18 cellular contexts compared by ENCODE assay signal in genomic region chr3:124428372-124429128, GRCh38.
DNase-seq lines count a peak whose midpoint lies in the region; ATAC-seq and TF ChIP-seq lines count a peak whose summit lies in the region.
"Had no signal": no experiment of that assay in that cellular context is flagged by ENCODE, and none has a peak within 500 bp of the region (broad histone marks: within the 10 kb centered on the region; RNA-seq: fewer than 3 reads in every experiment).

No MANE protein-coding gene starts in this region.

- peak; percentile 16 for DNase-seq in NCI-H446 treated with DMSO at 0.1 percent for 48 hours (lab: John Stamatoyannopoulos, UW)
- no peak for DNase-seq in NCI-H446 (lab: John Stamatoyannopoulos, UW)
- peak; percentile 3 to 17 for DNase-seq in fibroblast of lung (ENCODE audit: low read depth in 2 of 2)
- DNase-seq in WERI-Rb-1, result no peak
- DNase-seq in stimulated activated CD4-positive, alpha-beta T cell treated with anti-CD3 and anti-CD28 coated beads, Interleukin-4, amount 100 ng/mL, for 24 hours, result no peak
- DNase-seq in HuH-7 (ENCODE audit: low spot score), result no peak
- DNase-seq: activated CD8-positive, alpha-beta memory T cell treated with anti-CD3 and anti-CD28 coated beads for 24 hours; activated naive CD4-positive, alpha-beta T cell; activated T-cell treated with anti-CD3 and anti-CD28 coated beads, Interleukin-2, amount 50 U/mL, for 4 hours; amniotic stem cell; BE2C; caudate nucleus; hypothalamus; posterior cingulate gyrus; sigmoid colon had no signal

- TF ChIP-seq CTCF in VCaP (conservative IDR thresholded peaks at IDR 0.05), result no peak
- TF ChIP-seq CTCF in fibroblast of lung (conservative IDR thresholded peaks at IDR 0.05 in 1 of 2, IDR thresholded peaks at IDR 0.05 in 1 of 2; ENCODE audit: low read depth in 1 of 2, low read length in 2 of 2), result no peak
- TF ChIP-seq CTCF in WERI-Rb-1 (IDR thresholded peaks at IDR 0.05; ENCODE audit: low read depth, low read length), result no peak

- H3K9me3 ChIP-seq in fibroblast of lung (ENCODE audit: control insufficient read depth, insufficient read depth, low read depth, low read length), result no peaks in the 10 kb centered on the region
- no peaks in the 10 kb centered on the region for H3K9me3 ChIP-seq in WERI-Rb-1 (ENCODE audit: severe bottlenecking)
- H3K9me3 ChIP-seq: BE2C, sigmoid colon, suprapubic skin had no signal

- no peak overlapping the region for H3K4me3 ChIP-seq in fibroblast of lung (replicated peaks in 1 of 4; ENCODE audit: control extremely low read depth in 1 of 4, insufficient read depth in 1 of 4, low read depth in 3 of 4, low read length in 4 of 4)
- H3K4me3 ChIP-seq in WERI-Rb-1 (ENCODE audit: low read depth, low read length), result no peak overlapping the region
- H3K4me3 ChIP-seq: sigmoid colon, suprapubic skin had no signal

- no peak overlapping the region for H3K9ac ChIP-seq in fibroblast of lung (ENCODE audit: insufficient read depth, low read length)

- 0 out of 2 replicates have a peak overlapping the region, but pooled peaks have one; percentile 4 for H3K27ac ChIP-seq in VCaP
- H3K27ac ChIP-seq in fibroblast of lung (ENCODE audit: insufficient read depth, low read length), result no peak overlapping the region
- no peak overlapping the region for H3K27ac ChIP-seq in WERI-Rb-1
- H3K27ac ChIP-seq: sigmoid colon, suprapubic skin had no signal

- H3K36me3 ChIP-seq in fibroblast of lung (ENCODE audit: control insufficient read depth, insufficient read depth, low read length) (no peaks in the 10 kb centered on the region), WERI-Rb-1 (peaks cover 21% of the 10 kb centered on the region)
- H3K36me3 ChIP-seq: sigmoid colon, suprapubic skin had no signal

- H3K4me1 ChIP-seq in fibroblast of lung (ENCODE audit: control insufficient read depth, extremely low read depth, insufficient read depth, low read length), result no peaks in the 10 kb centered on the region
- H3K4me1 ChIP-seq: sigmoid colon had no signal

- H4K20me1 ChIP-seq in fibroblast of lung (ENCODE audit: control insufficient read depth, extremely low read depth, insufficient read depth, low read length), result peaks cover 1% of the 10 kb centered on the region

- ATAC-seq in GM19351 (IDR thresholded peaks at IDR 0.05; ENCODE audit: unreplicated experiment), result no peak
- ATAC-seq: activated T-cell treated with anti-CD3 and anti-CD28 coated beads, Interleukin-2, amount 50 U/mL, for 4 hours had no signal

- no peak overlapping the region for H2AFZ ChIP-seq in fibroblast of lung (ENCODE audit: low read length)

- H3K4me2 ChIP-seq in fibroblast of lung (ENCODE audit: extremely low read depth, insufficient read depth, low read length), result no peak overlapping the region

- H3K27me3 ChIP-seq in fibroblast of lung (ENCODE audit: control insufficient read depth, insufficient read depth, low read length) (no peaks in the 10 kb centered on the region), WERI-Rb-1 (ENCODE audit: insufficient read depth, low read depth, severe bottlenecking) (no peaks in the 10 kb centered on the region)
- H3K27me3 ChIP-seq: BE2C, sigmoid colon, suprapubic skin had no signal

- no peaks in the 10 kb centered on the region for H3K79me2 ChIP-seq in fibroblast of lung (ENCODE audit: control insufficient read depth, insufficient read depth, low read length)

Comparison
In these comparisons a context has a peak if more than half of its experiments do, and no peak if none do; other contexts are left out.
1. DNase-seq: peak in NCI-H446 treated with DMSO at 0.1 percent for 48 hours (single experiment) and fibroblast of lung (2 of 2); none in NCI-H446 (0 of 2), WERI-Rb-1 (single experiment), stimulated activated CD4-positive, alpha-beta T cell treated with anti-CD3 and anti-CD28 coated beads, Interleukin-4, amount 100 ng/mL, for 24 hours (single experiment) and HuH-7 (single experiment).